In the genomic region with DNA sequence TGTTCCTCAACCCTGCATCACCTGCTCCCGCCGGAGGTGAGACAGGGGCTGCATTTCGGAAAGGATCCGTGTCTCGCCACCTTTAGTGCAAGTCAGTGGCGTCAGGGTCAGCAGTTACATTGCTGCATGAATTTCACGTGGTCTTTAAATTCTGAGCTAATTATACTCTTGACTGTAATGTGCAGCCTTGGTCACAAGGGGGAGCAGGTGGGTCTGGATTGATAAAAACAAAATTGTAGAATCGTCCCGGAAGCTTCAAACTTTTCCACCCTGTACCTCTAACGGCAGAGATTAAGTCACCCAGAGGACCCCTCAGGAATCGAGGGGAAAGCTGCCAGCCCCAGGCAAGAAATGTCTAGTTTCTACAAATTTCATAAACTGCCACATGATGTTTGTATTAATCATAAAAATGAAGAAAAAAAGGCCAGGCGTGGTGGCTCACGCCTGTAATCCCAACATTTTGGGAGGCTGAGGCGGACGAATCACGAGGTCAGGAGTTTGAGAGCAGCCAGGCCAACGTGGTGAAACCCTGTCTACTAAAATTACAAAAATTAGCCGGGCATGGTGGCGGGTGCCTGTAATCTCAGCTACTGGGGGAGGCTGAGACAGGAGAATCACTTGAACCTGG, we compare ENCODE assay signal across 1 cellular context.
TF ChIP-seq lines count a peak whose summit lies in the region.

No MANE protein-coding gene starts in this region.

TF ChIP-seq in SK-N-SH, 30 proteins besides CTCF, POLR2A, EP300 and RAD21 (continued from another document):
- no peak for TF ChIP-seq MEF2A (IDR thresholded peaks at IDR 0.05; ENCODE audit: borderline replicate concordance, low read depth)
- TF ChIP-seq, protein P1, sequence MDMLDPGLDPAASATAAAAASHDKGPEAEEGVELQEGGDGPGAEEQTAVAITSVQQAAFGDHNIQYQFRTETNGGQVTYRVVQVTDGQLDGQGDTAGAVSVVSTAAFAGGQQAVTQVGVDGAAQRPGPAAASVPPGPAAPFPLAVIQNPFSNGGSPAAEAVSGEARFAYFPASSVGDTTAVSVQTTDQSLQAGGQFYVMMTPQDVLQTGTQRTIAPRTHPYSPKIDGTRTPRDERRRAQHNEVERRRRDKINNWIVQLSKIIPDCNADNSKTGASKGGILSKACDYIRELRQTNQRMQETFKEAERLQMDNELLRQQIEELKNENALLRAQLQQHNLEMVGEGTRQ (IDR thresholded peaks at IDR 0.05; ENCODE audit: borderline replicate concordance, low read depth, low read length): no peak
- TF ChIP-seq NRF1 (IDR thresholded peaks at IDR 0.05; ENCODE audit: low read depth, low read length): 0 out of 2 replicates have a peak, but pooled peaks have one; percentile 3
- TF ChIP-seq MXI1 (IDR thresholded peaks at IDR 0.05; ENCODE audit: low read depth, low read length): peak; percentile 94
- peak; percentile 19; the same call in 1 of the 2 replicates for TF ChIP-seq SIN3A (IDR thresholded peaks at IDR 0.05; ENCODE audit: borderline replicate concordance, low read depth, low read length)
- no peak for TF ChIP-seq TEAD4 (IDR thresholded peaks at IDR 0.05; ENCODE audit: borderline replicate concordance, insufficient read depth)
